Comparison of ENCODE assay signal across 8 cellular contexts in the genomic region with DNA sequence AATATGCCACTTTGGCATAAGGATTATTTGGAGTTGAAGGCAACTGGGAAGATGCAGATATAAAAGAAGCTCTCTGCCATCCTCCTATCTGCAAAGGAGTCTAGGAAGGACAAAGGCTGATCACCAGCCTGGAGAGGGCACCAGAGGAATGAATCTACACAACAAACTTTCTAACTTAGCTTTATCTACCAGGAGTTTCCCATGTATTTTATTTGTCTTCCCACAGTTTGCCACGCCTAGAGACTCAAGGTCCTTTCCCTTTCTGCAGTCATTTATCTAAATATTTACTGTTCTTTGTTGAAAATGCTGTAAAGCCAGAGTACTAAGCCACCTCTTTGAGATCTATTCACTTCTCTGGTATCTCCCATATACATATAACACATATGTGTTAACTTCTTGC. TPM values are rescaled to one million over a fixed set of nuclear protein-coding genes. Genes with fewer than 3 reads are reported as not detected.
DNase-seq lines count a peak whose midpoint lies in the region; ATAC-seq, FAIRE-seq and TF ChIP-seq lines count a peak whose summit lies in the region.

No MANE protein-coding gene starts in this region.

- H2AFZ ChIP-seq in keratinocyte (ENCODE audit: control insufficient read depth, low read length) = no peak overlapping the region

- H3K27me3 Mint-ChIP-seq in HFFc6 (ENCODE audit: insufficient read depth) = no peaks in the 10 kb centered on the region
- peaks cover 15% of the 10 kb centered on the region for H3K27me3 Mint-ChIP-seq in activated T-helper 2 cell treated with anti-CD3 and anti-CD28 coated beads, Interferon-gamma antibody, Interleukin-2, Interleukin-4, amounts not matched to agents 10 μg/mL and 5 μg/mL and 100 μg/mL, durations not matched to agents 14 hours and 24 hours and 36 hours (ENCODE audit: low read depth)

- H3K4me1 ChIP-seq in keratinocyte (ENCODE audit: control insufficient read depth, extremely low read depth, insufficient read depth, low read length) = peaks cover 18% of the 10 kb centered on the region
- peaks cover 6% of the 10 kb centered on the region for H3K4me1 ChIP-seq in SJCRH30

- no peaks in the 10 kb centered on the region for H3K9me1 ChIP-seq in keratinocyte (ENCODE audit: control insufficient read depth, extremely low read depth, insufficient read depth, low read length)

- H3K27ac ChIP-seq in keratinocyte (ENCODE audit: control insufficient read depth, insufficient read depth, low read length) (no peak overlapping the region), SJCRH30 (no peak overlapping the region)

- peaks cover 15% of the 10 kb centered on the region for H3K36me3 Mint-ChIP-seq in HFFc6 (ENCODE audit: low read depth)
- no peaks in the 10 kb centered on the region for H3K36me3 Mint-ChIP-seq in activated T-helper 2 cell treated with anti-CD3 and anti-CD28 coated beads, Interferon-gamma antibody, Interleukin-2, Interleukin-4, amounts not matched to agents 10 μg/mL and 5 μg/mL and 100 μg/mL, durations not matched to agents 14 hours and 24 hours and 36 hours (ENCODE audit: low read depth)

- peaks cover 69% of the 10 kb centered on the region for H3K4me1 Mint-ChIP-seq in HFFc6 (ENCODE audit: low read depth)
- H3K4me1 Mint-ChIP-seq in activated T-helper 2 cell treated with anti-CD3 and anti-CD28 coated beads, Interferon-gamma antibody, Interleukin-2, Interleukin-4, amounts not matched to agents 10 μg/mL and 5 μg/mL and 100 μg/mL, durations not matched to agents 14 hours and 24 hours and 36 hours (ENCODE audit: low read depth) = no peaks in the 10 kb centered on the region

- no peaks in the 10 kb centered on the region for H3K9me3 ChIP-seq in keratinocyte (ENCODE audit: control insufficient read depth, low read depth, low read length)
- no peaks in the 10 kb centered on the region for H3K9me3 ChIP-seq in SJCRH30 (replicated peaks)

- DNase-seq in AG10803 (ENCODE audit: low read depth) (peak; percentile 59), HFFc6 (peak; percentile 53), amniotic epithelial cell (ENCODE audit: low read depth) (peak; percentile 83), keratinocyte (ENCODE audit: low read depth, low spot score) (no peak), NCI-H2196 (lab: John Stamatoyannopoulos, UW; ENCODE audit: unreplicated experiment) (no peak), SJCRH30 (no peak)
- no peak for DNase-seq in activated T-helper 2 cell treated with anti-CD3 and anti-CD28 coated beads, Interferon-gamma antibody, Interleukin-2, Interleukin-4, amounts not matched to agents 10 μg/mL and 5 μg/mL and 100 μg/mL, durations not matched to agents 14 hours and 24 hours and 36 hours (ENCODE audit: low spot score)

- H3K9me3 Mint-ChIP-seq in HFFc6 = no peaks in the 10 kb centered on the region
- H3K9me3 Mint-ChIP-seq in activated T-helper 2 cell treated with anti-CD3 and anti-CD28 coated beads, Interferon-gamma antibody, Interleukin-2, Interleukin-4, amounts not matched to agents 10 μg/mL and 5 μg/mL and 100 μg/mL, durations not matched to agents 14 hours and 24 hours and 36 hours = no peaks in the 10 kb centered on the region

- H3K36me3 ChIP-seq in keratinocyte (ENCODE audit: control insufficient read depth in 2 of 2, extremely low read depth in 1 of 2, insufficient read depth in 2 of 2, low read length in 2 of 2) (no peaks in the 10 kb centered on the region), SJCRH30 (no peaks in the 10 kb centered on the region)

- no peaks in the 10 kb centered on the region for H4K20me1 ChIP-seq in keratinocyte (ENCODE audit: control insufficient read depth, extremely low read depth, insufficient read depth, low read length)

- H3K4me2 ChIP-seq in keratinocyte (ENCODE audit: control insufficient read depth, extremely low read depth, insufficient read depth, low read depth, low read length) = no peak overlapping the region

- TF ChIP-seq CTCF in AG10803 (conservative IDR thresholded peaks at IDR 0.05; ENCODE audit: low read length) (peak; percentile 57), HFFc6 (IDR thresholded peaks at IDR 0.05) (peak; percentile 57; the same call in 1 of the 2 replicates), keratinocyte (optimal IDR thresholded peaks at IDR 0.05 in 1 of 3, IDR thresholded peaks at IDR 0.05 in 1 of 3, conservative IDR thresholded peaks at IDR 0.05 in 1 of 3; ENCODE audit: extremely low read depth in 1 of 3, insufficient read depth in 2 of 3, low read length in 3 of 3) (peak; percentile 44 to 62 (median 48))

- peak overlapping the region; percentile 31 for H3K27ac Mint-ChIP-seq in HFFc6
- H3K27ac Mint-ChIP-seq in activated T-helper 2 cell treated with anti-CD3 and anti-CD28 coated beads, Interferon-gamma antibody, Interleukin-2, Interleukin-4, amounts not matched to agents 10 μg/mL and 5 μg/mL and 100 μg/mL, durations not matched to agents 14 hours and 24 hours and 36 hours = no peak overlapping the region

- intact Hi-C loops in activated T-helper 2 cell treated with anti-CD3 and anti-CD28 coated beads, Interferon-gamma antibody, Interleukin-2, Interleukin-4, amounts not matched to agents 10 μg/mL and 5 μg/mL and 100 μg/mL, durations not matched to agents 14 hours and 24 hours and 36 hours (cut with micrococcal nuclease) = loop anchor here (10.0 kb wide), 1 partner anchor 147 kb away; the partner anchor contains the start of gene SRP14

- no peak overlapping the region for H3K9ac ChIP-seq in keratinocyte (ENCODE audit: control insufficient read depth, extremely low read depth, insufficient read depth, low read length)

- H3K27me3 ChIP-seq in keratinocyte (ENCODE audit: control insufficient read depth, extremely low read depth, insufficient read depth, low read length) = no peaks in the 10 kb centered on the region
- no peaks in the 10 kb centered on the region for H3K27me3 ChIP-seq in SJCRH30

- H3K4me3 ChIP-seq in AG10803 (ENCODE audit: low read length) = no peak overlapping the region
- H3K4me3 ChIP-seq in keratinocyte (ENCODE audit: control insufficient read depth in 2 of 3, extremely low read depth in 1 of 3, insufficient read depth in 2 of 3, low read depth in 1 of 3, low read length in 3 of 3) = no peak overlapping the region
- H3K4me3 ChIP-seq in SJCRH30 = no peak overlapping the region

- no peak overlapping the region for H3K4me3 Mint-ChIP-seq in HFFc6
- H3K4me3 Mint-ChIP-seq in activated T-helper 2 cell treated with anti-CD3 and anti-CD28 coated beads, Interferon-gamma antibody, Interleukin-2, Interleukin-4, amounts not matched to agents 10 μg/mL and 5 μg/mL and 100 μg/mL, durations not matched to agents 14 hours and 24 hours and 36 hours (ENCODE audit: low read depth) = no peak overlapping the region

- H3K79me2 ChIP-seq in keratinocyte (ENCODE audit: control insufficient read depth, insufficient read depth, low read length) = peaks cover 2% of the 10 kb centered on the region

- no peak for ATAC-seq in GM21367 (IDR thresholded peaks at IDR 0.05; ENCODE audit: unreplicated experiment)

- peak; percentile 73 for FAIRE-seq in keratinocyte (lab: Jason Lieb, UNC)

- dilution Hi-C loops in keratinocyte (cut with MboI; ENCODE audit: extremely low pct_ligation_motif_present, low sequenced_read_pairs) = no loop called here

RNA-seq across cellular contexts. Expression of gene GPR176, which starts 32.2 kb away (rescaled TPM):
- 100 to 1,000 TPM; 151 to 193 (median 169) TPM for total RNA-seq in HFFc6 (2021; fragmentation: NEBNext Ultra II Directional; extraction: Animal tissue kit (Norgen Biotek cat#: 25700))
- polyA plus RNA-seq in keratinocyte = 7.5 to 18.8 TPM (median 12.5 TPM) in 3 replicates
- 0.97 TPM for polyA plus RNA-seq in keratinocyte (2011; ENCODE audit: low read depth)
- 6.8 and 8.3 TPM in 2 replicates for polyA plus RNA-seq in keratinocyte (2011; cell fraction: cytosol; rRNA removed)
- polyA plus RNA-seq in keratinocyte (2011; cell fraction: nucleus; rRNA removed) = 5.9 and 7.1 TPM in 2 replicates
- polyA plus RNA-seq in keratinocyte (2012; ENCODE audit: low replicate concordance) = 2.5 and 16.8 TPM in 2 replicates
- polyA minus RNA-seq in keratinocyte = 17.4 to 120 TPM (median 39.5 TPM) in 3 replicates
- polyA minus RNA-seq in keratinocyte (2011; cell fraction: cytosol; rRNA and poly(A)+ RNA removed) = 10.4 TPM
- polyA minus RNA-seq in keratinocyte (2011; cell fraction: nucleus; rRNA and poly(A)+ RNA removed) = 7.6 and 10.2 TPM in 2 replicates
- 0.34 and 0.53 TPM in 2 replicates for total RNA-seq in activated T-helper 2 cell treated with anti-CD3 and anti-CD28 coated beads, Interferon-gamma antibody, Interleukin-2, Interleukin-4, amounts not matched to agents 10 μg/mL and 5 μg/mL and 100 μg/mL, durations not matched to agents 14 hours and 24 hours and 36 hours
- total RNA-seq in SJCRH30 (2014; rRNA removed; shearing (Covaris generic)) = 14.8 and 16.1 TPM in 2 replicates

RNA-seq across cellular contexts. Expression of gene EIF2AK4, which starts 46.1 kb away (rescaled TPM):
- total RNA-seq in HFFc6 (2021; fragmentation: NEBNext Ultra II Directional; extraction: Animal tissue kit (Norgen Biotek cat#: 25700)) = 10 to 100 TPM; 85.6 to 94.3 (median 90.1) TPM
- 61.3 to 114 TPM (median 85.0 TPM) in 3 replicates for polyA plus RNA-seq in keratinocyte
- polyA plus RNA-seq in keratinocyte (2011; ENCODE audit: low read depth) = 21.7 TPM
- polyA plus RNA-seq in keratinocyte (2011; cell fraction: cytosol; rRNA removed) = 70.7 and 110 TPM in 2 replicates
- 76.8 and 77.2 TPM in 2 replicates for polyA plus RNA-seq in keratinocyte (2011; cell fraction: nucleus; rRNA removed)
- 25.7 and 75.8 TPM in 2 replicates for polyA plus RNA-seq in keratinocyte (2012; ENCODE audit: low replicate concordance)
- 90.8 to 161 TPM (median 92.2 TPM) in 3 replicates for polyA minus RNA-seq in keratinocyte
- 77.1 TPM for polyA minus RNA-seq in keratinocyte (2011; cell fraction: cytosol; rRNA and poly(A)+ RNA removed)
- polyA minus RNA-seq in keratinocyte (2011; cell fraction: nucleus; rRNA and poly(A)+ RNA removed) = 67.6 and 106 TPM in 2 replicates
- 58.9 and 61.9 TPM in 2 replicates for total RNA-seq in activated T-helper 2 cell treated with anti-CD3 and anti-CD28 coated beads, Interferon-gamma antibody, Interleukin-2, Interleukin-4, amounts not matched to agents 10 μg/mL and 5 μg/mL and 100 μg/mL, durations not matched to agents 14 hours and 24 hours and 36 hours
- 43.3 and 45.2 TPM in 2 replicates for total RNA-seq in SJCRH30 (2014; rRNA removed; shearing (Covaris generic))

Comparison
In these comparisons a context has a peak if more than half of its experiments do, and no peak if none do; other contexts are left out.
1. DNase-seq: peak in AG10803 (single experiment), HFFc6 (single experiment) and amniotic epithelial cell (single experiment); none in keratinocyte (single experiment), activated T-helper 2 cell treated with anti-CD3 and anti-CD28 coated beads, Interferon-gamma antibody, Interleukin-2, Interleukin-4, amounts not matched to agents 10 μg/mL and 5 μg/mL and 100 μg/mL, durations not matched to agents 14 hours and 24 hours and 36 hours (single experiment), NCI-H2196 (single experiment) and SJCRH30 (0 of 2).
2. RNA of gene GPR176, which starts 32.2 kb away (total RNA-seq): 151 to 193 TPM in HFFc6 and 14.8 to 16.1 TPM in SJCRH30; 0.34 to 0.53 TPM in activated T-helper 2 cell treated with anti-CD3 and anti-CD28 coated beads, Interferon-gamma antibody, Interleukin-2, Interleukin-4, amounts not matched to agents 10 μg/mL and 5 μg/mL and 100 μg/mL, durations not matched to agents 14 hours and 24 hours and 36 hours; every median in the first group is over 10 times any median in the second.
3. Peak in every context shown above with its lines, with median percentiles within 50 percentile points of each other: CTCF ChIP-seq.